Comparison of ENCODE assay signal across 16 cellular contexts in genomic region chr3:170480111-170480510, GRCh38.
"Had no signal": no experiment of that assay in that cellular context is flagged by ENCODE, and none has a peak within 500 bp of the region (broad histone marks: within the 10 kb centered on the region; RNA-seq: fewer than 3 reads in every experiment).

No MANE protein-coding gene starts in this region.

- DNase-seq: cortex of kidney; effector memory CD4-positive, alpha-beta T cell; heart left ventricle; hypothalamus; kidney glomerular epithelial cell; mucosa of descending colon; naive thymus-derived CD8-positive, alpha-beta T cell; posterior cingulate gyrus; spleen; stimulated activated CD4-positive, alpha-beta T cell treated with anti-CD3 and anti-CD28 coated beads, Interleukin-15, amount 100 ng/mL, for 24 hours; stimulated activated CD4-positive, alpha-beta T cell treated with anti-CD3 and anti-CD28 coated beads, Interleukin-1b, Interleukin-23, amount 100 ng/mL, for 48 hours; stimulated activated CD4-positive, alpha-beta T cell treated with anti-CD3 and anti-CD28 coated beads, Interleukin-4, amount 100 ng/mL, for 24 hours; transverse colon had no signal

- H3K36me3 Mint-ChIP-seq: naive thymus-derived CD8-positive, alpha-beta T cell; stimulated activated memory B cell treated with anti-CD40 and anti-IgM and Interleukin-4, amounts not matched to agents 10 μg/mL and 1 μg/mL and 100 μg/mL, for 72 hours had no signal

- H3K4me3 Mint-ChIP-seq: naive thymus-derived CD8-positive, alpha-beta T cell; stimulated activated memory B cell treated with anti-CD40 and anti-IgM and Interleukin-4, amounts not matched to agents 10 μg/mL and 1 μg/mL and 100 μg/mL, for 72 hours; stimulated activated naive CD8-positive, alpha-beta T cell treated with anti-CD3 and anti-CD28 coated beads, Interleukin-15, Interleukin-2, amounts not matched to agents 100 ng/mL and 50 ng/mL, for 24 hours had no signal

- H3K27ac ChIP-seq: heart left ventricle, spleen, thoracic aorta, transverse colon had no signal

- H3K27me3 ChIP-seq: heart left ventricle, transverse colon had no signal

- H3K4me1 Mint-ChIP-seq: naive thymus-derived CD8-positive, alpha-beta T cell; stimulated activated memory B cell treated with anti-CD40 and anti-IgM and Interleukin-4, amounts not matched to agents 10 μg/mL and 1 μg/mL and 100 μg/mL, for 72 hours had no signal

- H3K4me1 ChIP-seq: heart left ventricle, spleen, transverse colon had no signal

- H3K9me3 Mint-ChIP-seq: naive thymus-derived CD8-positive, alpha-beta T cell; stimulated activated memory B cell treated with anti-CD40 and anti-IgM and Interleukin-4, amounts not matched to agents 10 μg/mL and 1 μg/mL and 100 μg/mL, for 72 hours; stimulated activated naive CD8-positive, alpha-beta T cell treated with anti-CD3 and anti-CD28 coated beads, Interleukin-15, Interleukin-2, amounts not matched to agents 100 ng/mL and 50 ng/mL, for 24 hours had no signal

- H3K27ac Mint-ChIP-seq: stimulated activated memory B cell treated with anti-CD40 and anti-IgM and Interleukin-4, amounts not matched to agents 10 μg/mL and 1 μg/mL and 100 μg/mL, for 72 hours; stimulated activated naive CD8-positive, alpha-beta T cell treated with anti-CD3 and anti-CD28 coated beads, Interleukin-15, Interleukin-2, amounts not matched to agents 100 ng/mL and 50 ng/mL, for 24 hours had no signal

- H3K36me3 ChIP-seq: heart left ventricle, spleen, thoracic aorta, transverse colon had no signal

- H3K9me3 ChIP-seq: heart left ventricle, mucosa of descending colon, spleen, thoracic aorta, transverse colon had no signal

- H3K4me3 ChIP-seq: heart left ventricle, mucosa of descending colon, spleen, thoracic aorta, transverse colon had no signal
